In the genomic region with DNA sequence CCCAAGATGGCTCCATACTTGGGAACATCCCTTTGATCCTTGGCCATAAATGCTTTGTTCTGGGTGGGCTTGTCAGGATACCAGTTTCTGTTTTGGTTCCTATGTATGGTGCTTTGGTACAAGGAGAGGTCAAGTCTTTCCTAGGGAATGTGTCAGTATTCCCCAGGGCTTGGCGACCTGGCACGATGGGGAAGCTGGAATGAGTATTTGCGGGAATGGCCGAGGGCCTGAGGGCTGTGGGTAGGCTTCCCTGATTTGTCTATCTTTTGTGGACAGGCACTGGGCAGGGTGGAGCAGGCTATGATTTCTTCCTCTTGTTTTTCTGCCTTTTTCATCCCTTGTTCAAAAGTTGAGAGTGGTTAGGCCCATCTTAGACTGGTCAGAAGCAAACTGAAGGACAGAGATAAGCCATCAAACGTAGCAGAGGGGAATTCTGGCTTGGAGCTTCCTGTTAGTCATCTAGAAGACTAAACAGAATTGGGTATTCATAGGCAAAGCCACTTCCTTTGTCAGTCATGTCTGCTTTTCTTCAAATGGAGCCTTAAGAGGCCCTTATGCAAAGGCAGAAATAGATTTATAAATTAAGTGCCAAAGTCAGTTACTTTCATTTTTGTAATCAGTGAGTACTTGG, we compare ENCODE assay signal across 8 cellular contexts. TPM values are rescaled to one million over a fixed set of nuclear protein-coding genes. Genes with fewer than 3 reads are reported as not detected.
DNase-seq lines count a peak whose midpoint lies in the region; ATAC-seq and TF ChIP-seq lines count a peak whose summit lies in the region.

No MANE protein-coding gene starts in this region.

- ATAC-seq in HG03039 (IDR thresholded peaks at IDR 0.05; ENCODE audit: unreplicated experiment) (peak; percentile 48), T-helper 17 cell (peak; percentile 62)

- no peaks in the 10 kb centered on the region for H3K9me3 ChIP-seq in T-helper 17 cell (ENCODE audit: control insufficient read depth, low read length, poor library complexity, severe bottlenecking)
- H3K9me3 ChIP-seq in mesodermal cell (ENCODE audit: control insufficient read depth, low read length) = no peaks in the 10 kb centered on the region
- H3K9me3 ChIP-seq in left ventricle myocardium inferior (replicated peaks) = no peaks in the 10 kb centered on the region

- WGBS in mesodermal cell (ENCODE audit: insufficient coverage in 2 of 2), 2 experiments = 70 to 81% methylated on average over 5 of the region's 5 CpGs

- peak; percentile 36 for DNase-seq in stimulated activated CD4-positive, alpha-beta T cell treated with anti-CD3 and anti-CD28 coated beads, Interleukin-15, amount 100 ng/mL, for 24 hours
- no peak for DNase-seq in stimulated activated CD4-positive, alpha-beta T cell treated with anti-CD3 and anti-CD28 coated beads, Interleukin-1b, Interleukin-23, amount 100 ng/mL, for 48 hours
- DNase-seq in T-helper 17 cell (no peak), left ventricle myocardium inferior (no peak), NCI-H1092 (lab: John Stamatoyannopoulos, UW) (no peak)
- no peak for DNase-seq in effector CD8-positive, alpha-beta T cell (lab: John Stamatoyannopoulos, UW)

- H3K36me3 Mint-ChIP-seq in T-helper 17 cell (ENCODE audit: low read depth) = peaks cover 5% of the 10 kb centered on the region

- H3K27me3 Mint-ChIP-seq in T-helper 17 cell = no peaks in the 10 kb centered on the region

- peaks cover 49% of the 10 kb centered on the region for H3K4me1 ChIP-seq in mesodermal cell (ENCODE audit: control insufficient read depth, insufficient read depth, low read length, poor library complexity, severe bottlenecking)
- H3K4me1 ChIP-seq in left ventricle myocardium inferior = peaks cover 36% of the 10 kb centered on the region

- H3K36me3 ChIP-seq in mesodermal cell (ENCODE audit: control insufficient read depth, insufficient read depth, low read length) = no peaks in the 10 kb centered on the region
- H3K36me3 ChIP-seq in left ventricle myocardium inferior = no peaks in the 10 kb centered on the region

- H3K4me3 Mint-ChIP-seq in T-helper 17 cell = peak overlapping the region; percentile 86

- TF ChIP-seq CTCF in left ventricle myocardium inferior (IDR thresholded peaks at IDR 0.05; ENCODE audit: borderline replicate concordance) = no peak

- intact Hi-C loops in left ventricle myocardium inferior (cut with micrococcal nuclease) = no loop called here

- H3K27ac Mint-ChIP-seq in T-helper 17 cell = peak overlapping the region; percentile 98

- H3K4me3 ChIP-seq in mesodermal cell (ENCODE audit: extremely low read depth, insufficient read depth, low read length, poor library complexity, severe bottlenecking) = no peak overlapping the region
- H3K4me3 ChIP-seq in left ventricle myocardium inferior = no peak overlapping the region

- H3K27ac ChIP-seq in mesodermal cell (ENCODE audit: low read depth, low read length, severe bottlenecking) (peak overlapping the region; percentile 74), left ventricle myocardium inferior (replicated peaks) (no peak overlapping the region)

- peaks cover 85% of the 10 kb centered on the region for H3K4me1 Mint-ChIP-seq in T-helper 17 cell

- peaks cover 8% of the 10 kb centered on the region for H3K27me3 ChIP-seq in left ventricle myocardium inferior (ENCODE audit: low read depth)

RNA-seq across cellular contexts. Expression of gene DOCK2, which starts 13.7 kb away (rescaled TPM):
- total RNA-seq in T-helper 17 cell = 100 to 1,000 TPM; 249 to 284 TPM
- polyA plus RNA-seq in mesodermal cell (2013, experiment 1 of 2) = 2.1 TPM
- 2.0 TPM for polyA plus RNA-seq in mesodermal cell (2013, experiment 2 of 2)
- 4.2 TPM for total RNA-seq in left ventricle myocardium inferior

Comparison
In these comparisons a context has a peak if more than half of its experiments do, and no peak if none do; other contexts are left out.
1. RNA of gene DOCK2, which starts 13.7 kb away (total RNA-seq): 249 to 284 TPM in T-helper 17 cell; 4.2 TPM in left ventricle myocardium inferior (single experiment); every median in the first group is over 10 times any median in the second.